10 cellular contexts compared by ENCODE assay signal in genomic region chr1:220369511-220369910, GRCh38.
"Had no signal": no experiment of that assay in that cellular context is flagged by ENCODE, and none has a peak within 500 bp of the region (broad histone marks: within the 10 kb centered on the region; RNA-seq: fewer than 3 reads in every experiment).

No MANE protein-coding gene starts in this region.

- H3K9me3 ChIP-seq: thyroid gland had no signal

- H3K27ac Mint-ChIP-seq: activated naive CD4-positive, alpha-beta T cell treated with anti-CD3 and anti-CD28 coated beads, Interleukin-2, amount 10 ng/mL, durations not matched to agents 7 days and 5 days; activated T-helper 2 cell treated with anti-CD3 and anti-CD28 coated beads, Interferon-gamma antibody, Interleukin-2, Interleukin-4, amounts not matched to agents 10 μg/mL and 5 μg/mL and 100 μg/mL, durations not matched to agents 14 hours and 24 hours and 36 hours; natural killer cell treated with Interleukin-12 subunit alpha and Interleukin-12 subunit beta and Interleukin-15 and Interleukin-18, amount 100 ng/mL, for 72 hours; T-helper 1 cell treated with Interleukin-12 subunit alpha and Interleukin-12 subunit beta and Interleukin-4 antibody, amounts not matched to agents 30 μg/mL and 1 μg/mL, for 36 hours had no signal

- DNase-seq: activated CD4-positive, alpha-beta T cell treated with anti-CD3 and anti-CD28 coated beads for 48 hours; activated naive CD4-positive, alpha-beta T cell treated with anti-CD3 and anti-CD28 coated beads, Interleukin-2, amount 10 ng/mL, durations not matched to agents 7 days and 5 days; central memory CD4-positive, alpha-beta T cell; effector CD8-positive, alpha-beta T cell; stimulated activated CD4-positive, alpha-beta T cell treated with anti-CD3 and anti-CD28 coated beads, Interleukin-15, amount 100 ng/mL, for 24 hours; thyroid gland had no signal

- H3K4me3 Mint-ChIP-seq: activated naive CD4-positive, alpha-beta T cell treated with anti-CD3 and anti-CD28 coated beads, Interleukin-2, amount 10 ng/mL, durations not matched to agents 7 days and 5 days; natural killer cell treated with Interleukin-12 subunit alpha and Interleukin-12 subunit beta and Interleukin-15 and Interleukin-18, amount 100 ng/mL, for 72 hours; T-helper 1 cell treated with Interleukin-12 subunit alpha and Interleukin-12 subunit beta and Interleukin-4 antibody, amounts not matched to agents 30 μg/mL and 1 μg/mL, for 36 hours had no signal

- H3K4me3 ChIP-seq: coronary artery, thyroid gland had no signal

- H3K27me3 ChIP-seq: thyroid gland had no signal

- H3K4me1 Mint-ChIP-seq: activated naive CD4-positive, alpha-beta T cell treated with anti-CD3 and anti-CD28 coated beads, Interleukin-2, amount 10 ng/mL, durations not matched to agents 7 days and 5 days had no signal

- H3K27me3 Mint-ChIP-seq: activated naive CD4-positive, alpha-beta T cell treated with anti-CD3 and anti-CD28 coated beads, Interleukin-2, amount 10 ng/mL, durations not matched to agents 7 days and 5 days had no signal

- H3K36me3 ChIP-seq: thyroid gland had no signal

- H3K9me3 Mint-ChIP-seq: activated naive CD4-positive, alpha-beta T cell treated with anti-CD3 and anti-CD28 coated beads, Interleukin-2, amount 10 ng/mL, durations not matched to agents 7 days and 5 days; activated T-helper 2 cell treated with anti-CD3 and anti-CD28 coated beads, Interferon-gamma antibody, Interleukin-2, Interleukin-4, amounts not matched to agents 10 μg/mL and 5 μg/mL and 100 μg/mL, durations not matched to agents 14 hours and 24 hours and 36 hours; natural killer cell treated with Interleukin-12 subunit alpha and Interleukin-12 subunit beta and Interleukin-15 and Interleukin-18, amount 100 ng/mL, for 72 hours; T-helper 1 cell treated with Interleukin-12 subunit alpha and Interleukin-12 subunit beta and Interleukin-4 antibody, amounts not matched to agents 30 μg/mL and 1 μg/mL, for 36 hours had no signal

- H3K4me1 ChIP-seq: thyroid gland had no signal

- H3K27ac ChIP-seq: coronary artery, thyroid gland had no signal

- ATAC-seq: natural killer cell treated with Interleukin-12 subunit alpha and Interleukin-12 subunit beta and Interleukin-15 and Interleukin-18, amount 100 ng/mL, for 72 hours had no signal

- H3K36me3 Mint-ChIP-seq: activated naive CD4-positive, alpha-beta T cell treated with anti-CD3 and anti-CD28 coated beads, Interleukin-2, amount 10 ng/mL, durations not matched to agents 7 days and 5 days; natural killer cell treated with Interleukin-12 subunit alpha and Interleukin-12 subunit beta and Interleukin-15 and Interleukin-18, amount 100 ng/mL, for 72 hours had no signal
